In the genomic region with DNA sequence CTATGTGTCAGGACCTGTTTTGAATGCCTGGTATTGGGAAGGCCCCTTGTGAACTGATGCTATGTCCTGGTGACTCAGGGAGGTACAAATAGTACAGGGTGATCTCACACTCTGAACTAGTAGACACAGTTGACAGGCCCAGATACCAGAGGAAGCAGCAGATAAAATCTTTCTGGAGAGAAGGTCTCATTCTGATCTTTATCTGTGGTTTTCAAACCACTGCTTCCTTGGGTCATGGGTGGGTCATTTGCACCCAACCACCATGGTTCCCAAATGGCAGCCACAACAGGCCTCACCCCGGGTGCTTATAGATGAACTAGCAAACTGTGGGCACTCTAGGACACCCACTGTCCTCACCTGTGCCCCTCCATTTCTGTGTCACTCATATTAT, we compare ENCODE assay signal across 9 cellular contexts. TPM values are rescaled to one million over a fixed set of nuclear protein-coding genes. Genes with fewer than 3 reads are reported as not detected.
DNase-seq lines count a peak whose midpoint lies in the region; ATAC-seq and TF ChIP-seq lines count a peak whose summit lies in the region.
"Had no signal": no experiment of that assay in that cellular context is flagged by ENCODE, and none has a peak within 500 bp of the region (broad histone marks: within the 10 kb centered on the region; RNA-seq: fewer than 3 reads in every experiment).

No MANE protein-coding gene starts in this region.

- H3K27me3 Mint-ChIP-seq in activated T-cell treated with anti-CD3 and anti-CD28 coated beads, Interleukin-2, amount 50 U/mL, for 72 hours (ENCODE audit: low read depth), result no peaks in the 10 kb centered on the region
- H3K27me3 Mint-ChIP-seq in natural killer cell (ENCODE audit: low read depth in 2 of 2) (no peaks in the 10 kb centered on the region), progenitor cell of endocrine pancreas (no peaks in the 10 kb centered on the region)

- H3K36me3 Mint-ChIP-seq in activated T-cell treated with anti-CD3 and anti-CD28 coated beads, Interleukin-2, amount 50 U/mL, for 72 hours (ENCODE audit: insufficient read depth in 2 of 2), result no peaks in the 10 kb centered on the region
- H3K36me3 Mint-ChIP-seq in natural killer cell (no peaks in the 10 kb centered on the region), progenitor cell of endocrine pancreas (ENCODE audit: insufficient read depth) (peaks cover 8% of the 10 kb centered on the region)

- peak overlapping the region; percentile 2 to 23 for H3K4me3 Mint-ChIP-seq in activated T-cell treated with anti-CD3 and anti-CD28 coated beads, Interleukin-2, amount 50 U/mL, for 72 hours
- peak overlapping the region; percentile 67 for H3K4me3 Mint-ChIP-seq in natural killer cell
- H3K4me3 Mint-ChIP-seq in progenitor cell of endocrine pancreas (ENCODE audit: low read depth), result no peak overlapping the region

- DNase-seq in GM12865 (ENCODE audit: low read depth), result peak; percentile 26
- DNase-seq in activated T-cell treated with anti-CD3 and anti-CD28 coated beads, Interleukin-2, amount 50 U/mL, for 72 hours, result peak in 1 of 2 donors; percentile 36
- DNase-seq in natural killer cell, result no peak
- no peak for DNase-seq in RPMI8226
- DNase-seq in NCI-H748 treated with DMSO at 0.1 percent for 48 hours (lab: John Stamatoyannopoulos, UW), result no peak
- no peak for DNase-seq in stimulated activated CD8-positive, alpha-beta memory T cell treated with anti-CD3 and anti-CD28 coated beads, Interleukin-4, amount 100 ng/mL, for 48 hours
- no peak for DNase-seq in progenitor cell of endocrine pancreas (ENCODE audit: low spot score, unreplicated experiment)
- DNase-seq: transverse colon had no signal

- H3K9me3 Mint-ChIP-seq in activated T-cell treated with anti-CD3 and anti-CD28 coated beads, Interleukin-2, amount 50 U/mL, for 72 hours, result no peaks in the 10 kb centered on the region
- H3K9me3 Mint-ChIP-seq in natural killer cell, result no peaks in the 10 kb centered on the region
- H3K9me3 Mint-ChIP-seq in progenitor cell of endocrine pancreas (ENCODE audit: low read depth), result no peaks in the 10 kb centered on the region

- H3K27ac Mint-ChIP-seq in activated T-cell treated with anti-CD3 and anti-CD28 coated beads, Interleukin-2, amount 50 U/mL, for 72 hours, result peak overlapping the region; percentile 34
- H3K27ac Mint-ChIP-seq in natural killer cell (peak overlapping the region; percentile 52 to 82), progenitor cell of endocrine pancreas (no peak overlapping the region)

- TF ChIP-seq CTCF in GM12865 (IDR thresholded peaks at IDR 0.05; ENCODE audit: insufficient read depth, low read depth, low read length, missing control alignments) (no peak), natural killer cell (IDR thresholded peaks at IDR 0.05) (no peak), progenitor cell of endocrine pancreas (IDR thresholded peaks at IDR 0.05; ENCODE audit: unreplicated experiment) (no peak)

- peaks cover 37% of the 10 kb centered on the region for H3K4me1 Mint-ChIP-seq in activated T-cell treated with anti-CD3 and anti-CD28 coated beads, Interleukin-2, amount 50 U/mL, for 72 hours (ENCODE audit: low read depth)
- H3K4me1 Mint-ChIP-seq in natural killer cell (peaks cover 21 to 23% of the 10 kb centered on the region in 2 donors), progenitor cell of endocrine pancreas (ENCODE audit: low read depth) (no peaks in the 10 kb centered on the region)

- H3K4me3 ChIP-seq in GM12865 (ENCODE audit: low read depth, low read length), result no peak overlapping the region
- H3K4me3 ChIP-seq: transverse colon had no signal

- ATAC-seq in HG02870 (IDR thresholded peaks at IDR 0.05; ENCODE audit: unreplicated experiment) (peak; percentile 71), natural killer cell (peak; percentile 58 to 72 (median 61))
- ATAC-seq in activated T-cell treated with anti-CD3 and anti-CD28 coated beads, Interleukin-2, amount 50 U/mL, for 72 hours (replicated peaks in 1 of 2), result peak; percentile 89 to 93

- intact Hi-C loops in natural killer cell (cut with micrococcal nuclease), result no loop called here

RNA-seq across cellular contexts. Expression of gene PXYLP1, which starts 43.4 kb away (rescaled TPM):
- 10 to 100 TPM; 13.2 to 14.3 TPM for total RNA-seq in activated T-cell treated with anti-CD3 and anti-CD28 coated beads, Interleukin-2, amount 50 U/mL, for 72 hours
- total RNA-seq in natural killer cell (10 to 100 TPM; 13.0 to 32.4 (median 21.7) TPM), progenitor cell of endocrine pancreas (36.3 and 37.6 TPM in 2 replicates)
